In genomic region chr18:11752116-11752911, GRCh38 we compare ENCODE assay signal across 9 cellular contexts.
DNase-seq lines count a peak whose midpoint lies in the region; FAIRE-seq and TF ChIP-seq lines count a peak whose summit lies in the region.
"Had no signal": no experiment of that assay in that cellular context is flagged by ENCODE, and none has a peak within 500 bp of the region (broad histone marks: within the 10 kb centered on the region; RNA-seq: fewer than 3 reads in every experiment).

No MANE protein-coding gene starts in this region.

- DNase-seq in activated T-cell treated with anti-CD3 and anti-CD28 coated beads, Interleukin-2, amount 50 U/mL, for 24 hours, result no peak
- no peak for DNase-seq in activated T-cell treated with anti-CD3 and anti-CD28 coated beads, Interleukin-2, amount 50 U/mL, for 1 hour
- DNase-seq in ascending aorta (ENCODE audit: low spot score in 2 of 2) (no peak), keratinocyte (ENCODE audit: low read depth, low spot score) (no peak), NCI-H524 treated with DMSO at 0.1 percent for 48 hours (lab: John Stamatoyannopoulos, UW) (no peak), HT-29 (ENCODE audit: low spot score) (no peak)
- DNase-seq in effector memory CD4-positive, alpha-beta T cell, result no peak

- peaks cover 0 to 7% of the 10 kb centered on the region in 2 donors for H3K4me1 ChIP-seq in ascending aorta
- H3K4me1 ChIP-seq in keratinocyte (ENCODE audit: control insufficient read depth, extremely low read depth, insufficient read depth, low read length), result no peaks in the 10 kb centered on the region
- H3K4me1 ChIP-seq in subcutaneous abdominal adipose tissue (ENCODE audit: control insufficient read depth in 5 of 5, insufficient read depth in 5 of 5, low read length in 5 of 5), result peaks cover 0 to 20% (median 19%) of the 10 kb centered on the region in 5 donors
- H3K4me1 ChIP-seq in effector memory CD4-positive, alpha-beta T cell (ENCODE audit: control insufficient read depth, insufficient read depth, low read length, poor library complexity, severe bottlenecking), result no peaks in the 10 kb centered on the region

- H3K27ac Mint-ChIP-seq in activated T-cell treated with anti-CD3 and anti-CD28 coated beads, Interleukin-2, amount 50 U/mL, for 24 hours, result no peak overlapping the region

- H3K27ac ChIP-seq in ascending aorta (no peak overlapping the region), keratinocyte (ENCODE audit: control insufficient read depth, insufficient read depth, low read length) (no peak overlapping the region), subcutaneous abdominal adipose tissue (ENCODE audit: low read depth, low read length) (no peak overlapping the region)
- H3K27ac ChIP-seq in effector memory CD4-positive, alpha-beta T cell (ENCODE audit: insufficient read depth, low read length, poor library complexity, severe bottlenecking), result no peak overlapping the region

- H3K4me2 ChIP-seq in keratinocyte (ENCODE audit: control insufficient read depth, extremely low read depth, insufficient read depth, low read depth, low read length), result peak overlapping the region; percentile 71

- TF ChIP-seq CTCF in ascending aorta (IDR thresholded peaks at IDR 0.05), result no peak
- TF ChIP-seq CTCF in keratinocyte (optimal IDR thresholded peaks at IDR 0.05 in 1 of 3, IDR thresholded peaks at IDR 0.05 in 1 of 3, conservative IDR thresholded peaks at IDR 0.05 in 1 of 3; ENCODE audit: extremely low read depth in 1 of 3, insufficient read depth in 2 of 3, low read length in 3 of 3), result no peak

- H3K9me3 ChIP-seq in ascending aorta (no peaks in the 10 kb centered on the region), keratinocyte (ENCODE audit: control insufficient read depth, low read depth, low read length) (no peaks in the 10 kb centered on the region), subcutaneous abdominal adipose tissue (ENCODE audit: control insufficient read depth in 5 of 5, low read length in 5 of 5) (no peaks in the 10 kb centered on the region)
- H3K9me3 ChIP-seq in effector memory CD4-positive, alpha-beta T cell (ENCODE audit: control insufficient read depth, low read length), result no peaks in the 10 kb centered on the region

- no peak for FAIRE-seq in keratinocyte (lab: Jason Lieb, UNC)
- FAIRE-seq: G401.6 had no signal

- H3K79me2 ChIP-seq in keratinocyte (ENCODE audit: control insufficient read depth, insufficient read depth, low read length), result no peaks in the 10 kb centered on the region

- no peaks in the 10 kb centered on the region for H3K27me3 ChIP-seq in ascending aorta
- H3K27me3 ChIP-seq in keratinocyte (ENCODE audit: control insufficient read depth, extremely low read depth, insufficient read depth, low read length), result peaks cover 21% of the 10 kb centered on the region
- H3K27me3 ChIP-seq in subcutaneous abdominal adipose tissue (ENCODE audit: control insufficient read depth in 5 of 5, insufficient read depth in 4 of 5, low read length in 5 of 5), result peaks cover 12 to 34% (median 22%) of the 10 kb centered on the region in 5 donors
- peaks cover 9% of the 10 kb centered on the region for H3K27me3 ChIP-seq in effector memory CD4-positive, alpha-beta T cell (replicated peaks; ENCODE audit: control insufficient read depth, insufficient read depth, low read length, poor library complexity, severe bottlenecking)

- peaks cover 68% of the 10 kb centered on the region for H3K27me3 Mint-ChIP-seq in activated T-cell treated with anti-CD3 and anti-CD28 coated beads, Interleukin-2, amount 50 U/mL, for 24 hours

- peak overlapping the region; percentile 47 to 49 for H3K4me3 ChIP-seq in ascending aorta
- H3K4me3 ChIP-seq in keratinocyte (ENCODE audit: control insufficient read depth in 2 of 3, extremely low read depth in 1 of 3, insufficient read depth in 2 of 3, low read depth in 1 of 3, low read length in 3 of 3), result peak overlapping the region in 2 of 3 experiments; percentile 25 to 43
- peak overlapping the region; percentile 53 to 73 (median 58) for H3K4me3 ChIP-seq in subcutaneous abdominal adipose tissue (ENCODE audit: low read depth in 1 of 5, low read length in 5 of 5)
- H3K4me3 ChIP-seq in effector memory CD4-positive, alpha-beta T cell (ENCODE audit: insufficient read depth, low read depth, low read length, poor library complexity, severe bottlenecking), result no peak overlapping the region

- H3K9ac ChIP-seq in keratinocyte (ENCODE audit: control insufficient read depth, extremely low read depth, insufficient read depth, low read length) (no peak overlapping the region), subcutaneous abdominal adipose tissue (ENCODE audit: low read length in 5 of 5) (no peak overlapping the region)

- peak overlapping the region; percentile 46 for H2AFZ ChIP-seq in keratinocyte (ENCODE audit: control insufficient read depth, low read length)

- H3K9me1 ChIP-seq in keratinocyte (ENCODE audit: control insufficient read depth, extremely low read depth, insufficient read depth, low read length), result no peaks in the 10 kb centered on the region

- intact Hi-C loops in ascending aorta (cut with DNase I), result loop anchor here (10.0 kb wide), 1 partner anchor 52 kb away; no protein-coding TSS in a partner anchor

- dilution Hi-C loops in keratinocyte (cut with MboI; ENCODE audit: extremely low pct_ligation_motif_present, low sequenced_read_pairs), result no loop called here

- H3K4me1 Mint-ChIP-seq in activated T-cell treated with anti-CD3 and anti-CD28 coated beads, Interleukin-2, amount 50 U/mL, for 24 hours (ENCODE audit: low read depth), result peaks cover 13% of the 10 kb centered on the region

- H3K36me3 ChIP-seq in ascending aorta (no peaks in the 10 kb centered on the region), keratinocyte (ENCODE audit: control insufficient read depth in 2 of 2, extremely low read depth in 1 of 2, insufficient read depth in 2 of 2, low read length in 2 of 2) (no peaks in the 10 kb centered on the region), subcutaneous abdominal adipose tissue (ENCODE audit: control insufficient read depth in 5 of 5, insufficient read depth in 5 of 5, low read length in 5 of 5) (no peaks in the 10 kb centered on the region)
- no peaks in the 10 kb centered on the region for H3K36me3 ChIP-seq in effector memory CD4-positive, alpha-beta T cell (ENCODE audit: control insufficient read depth, insufficient read depth, low read length)

- peak overlapping the region; percentile 43 for H3K4me3 Mint-ChIP-seq in activated T-cell treated with anti-CD3 and anti-CD28 coated beads, Interleukin-2, amount 50 U/mL, for 24 hours

- H3K36me3 Mint-ChIP-seq in activated T-cell treated with anti-CD3 and anti-CD28 coated beads, Interleukin-2, amount 50 U/mL, for 24 hours (ENCODE audit: low read depth), result no peaks in the 10 kb centered on the region

- H3K9me3 Mint-ChIP-seq in activated T-cell treated with anti-CD3 and anti-CD28 coated beads, Interleukin-2, amount 50 U/mL, for 24 hours, result no peaks in the 10 kb centered on the region

- no peaks in the 10 kb centered on the region for H4K20me1 ChIP-seq in keratinocyte (ENCODE audit: control insufficient read depth, extremely low read depth, insufficient read depth, low read length)
